In the genomic region with DNA sequence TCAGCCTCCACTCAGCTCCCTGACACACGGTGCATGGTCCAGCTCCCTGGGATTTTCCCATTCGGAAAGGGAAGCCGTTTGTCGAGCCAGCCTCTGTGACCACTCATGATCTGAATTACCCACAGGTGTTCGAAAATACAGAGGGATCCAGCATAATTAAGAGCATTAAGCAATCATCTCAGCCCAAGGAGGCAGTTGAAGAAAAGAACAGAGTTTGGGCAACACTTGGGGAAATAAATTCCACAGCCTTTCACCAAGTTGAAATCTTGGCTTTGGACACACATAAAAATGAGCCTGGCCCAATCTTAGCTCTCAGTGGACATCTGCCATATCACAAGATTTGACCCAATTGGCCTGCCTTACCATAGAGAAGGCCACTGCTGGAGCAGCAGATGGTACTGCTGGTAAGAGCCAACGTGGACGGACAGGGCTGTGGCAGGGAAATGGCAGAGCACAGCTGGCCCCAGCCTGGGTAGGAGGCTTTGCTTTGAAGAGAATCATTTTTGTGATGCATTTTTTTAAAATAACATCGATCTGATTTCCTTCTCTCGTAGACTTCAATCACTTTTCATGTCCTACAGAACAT, we compare ENCODE assay signal across 24 cellular contexts. TPM values are rescaled to one million over a fixed set of nuclear protein-coding genes. Genes with fewer than 3 reads are reported as not detected.
A peak's percentile ranks its signal among the peaks of the same experiment; 100 is the strongest.
DNase-seq lines count a peak whose midpoint lies in the region; ATAC-seq and TF ChIP-seq lines count a peak whose summit lies in the region.
"Had no signal": no experiment of that assay in that cellular context is flagged by ENCODE, and none has a peak within 500 bp of the region (broad histone marks: within the 10 kb centered on the region; RNA-seq: fewer than 3 reads in every experiment).

No MANE protein-coding gene starts in this region.

- H3K27me3 Mint-ChIP-seq in MCF 10A (ENCODE audit: insufficient read depth, unreplicated experiment) (no peaks in the 10 kb centered on the region), progenitor cell of endocrine pancreas (no peaks in the 10 kb centered on the region)
- no peaks in the 10 kb centered on the region for H3K27me3 Mint-ChIP-seq in CD4-positive, alpha-beta T cell

- no peak for ATAC-seq in CD4-positive, alpha-beta T cell (ENCODE audit: poor library complexity)
- ATAC-seq: CD8-positive, alpha-beta T cell; Panc1 had no signal

- H3K27ac ChIP-seq in breast epithelium, result peak overlapping the region; percentile 4 to 44
- no peak overlapping the region for H3K27ac ChIP-seq in CD4-positive, alpha-beta T cell (ENCODE audit: low read depth, low read length)
- H3K27ac ChIP-seq: 22Rv1; BLaER1 treated with 17β-estradiol and CSF1 and Interleukin-3, amounts not matched to agents 10 nM and 100 nM had no signal

- DNase-seq in breast epithelium (ENCODE audit: low spot score in 2 of 2) (no peak), MCF 10A (ENCODE audit: unreplicated experiment) (no peak), G401 (ENCODE audit: low spot score) (peak; percentile 82), cerebellum (ENCODE audit: low spot score) (peak; percentile 51), progenitor cell of endocrine pancreas (ENCODE audit: low spot score, unreplicated experiment) (no peak), GM20000 (ENCODE audit: low spot score) (no peak), HCEC 1CT (no peak)
- no peak for DNase-seq in CD4-positive, alpha-beta T cell
- DNase-seq: ACHN; Calu3; CD8-positive, alpha-beta T cell; DMS53; EL; MM.1S; NCI-H1092 treated with DMSO at 0.1 percent for 48 hours; NCI-H1436 treated with DMSO at 0.1 percent for 48 hours; NCI-H1930; NCI-H2227 treated with DMSO at 0.1 percent for 48 hours; NCI-H510A; NCI-H774; NK-92 treated with Interleukin-12 subunit alpha and Interleukin-12 subunit beta, amount 100 ng/mL, for 24 hours had no signal

- H3K4me3 ChIP-seq in breast epithelium, result no peak overlapping the region
- H3K4me3 ChIP-seq: BLaER1 treated with 17β-estradiol and CSF1 and Interleukin-3, amounts not matched to agents 10 nM and 100 nM had no signal

- no peaks in the 10 kb centered on the region for H3K36me3 ChIP-seq in breast epithelium

- no peaks in the 10 kb centered on the region for H3K4me1 ChIP-seq in breast epithelium

- no peak overlapping the region for H3K4me3 Mint-ChIP-seq in MCF 10A (ENCODE audit: unreplicated experiment)
- no peak overlapping the region for H3K4me3 Mint-ChIP-seq in progenitor cell of endocrine pancreas (ENCODE audit: low read depth)
- no peak overlapping the region for H3K4me3 Mint-ChIP-seq in CD4-positive, alpha-beta T cell
- H3K4me3 Mint-ChIP-seq: CD8-positive, alpha-beta T cell had no signal

- TF ChIP-seq POLR2A in breast epithelium (IDR thresholded peaks at IDR 0.05), result no peak

- H3K27ac Mint-ChIP-seq in MCF 10A (ENCODE audit: low read depth, unreplicated experiment) (no peak overlapping the region), progenitor cell of endocrine pancreas (peak overlapping the region; percentile 80)
- H3K27ac Mint-ChIP-seq in CD4-positive, alpha-beta T cell, result no peak overlapping the region
- H3K27ac Mint-ChIP-seq: CD8-positive, alpha-beta T cell had no signal

- POLR2A ChIA-PET in MCF 10A (lab: Yijun Ruan, JAX), result no interaction called here
- POLR2A ChIA-PET in CD4-positive, alpha-beta T cell (lab: Charles Lee), result no interaction called here

- BruUV-seq in MCF 10A (replicated peaks; lab: Mats Ljungman, UMichigan), result no TSS peak

- TF ChIP-seq CTCF in breast epithelium (IDR thresholded peaks at IDR 0.05) (no peak), MCF 10A (IDR thresholded peaks at IDR 0.05; ENCODE audit: unreplicated experiment) (no peak), progenitor cell of endocrine pancreas (IDR thresholded peaks at IDR 0.05; ENCODE audit: unreplicated experiment) (no peak), GM20000 (IDR thresholded peaks at IDR 0.05; ENCODE audit: extremely low read depth, missing control alignments) (no peak)
- no peak for TF ChIP-seq CTCF in CD4-positive, alpha-beta T cell (IDR thresholded peaks at IDR 0.05)

- CTCF ChIA-PET in MCF 10A (lab: Yijun Ruan, JAX), result interaction anchor here (0.6 kb wide), 1 partner anchor 248 kb away, joined by 3 read pairs; no protein-coding TSS in a partner anchor
- CTCF ChIA-PET in CD4-positive, alpha-beta T cell (lab: Charles Lee), result no interaction called here

- H3K9me3 ChIP-seq in breast epithelium, result no peaks in the 10 kb centered on the region
- H3K9me3 ChIP-seq in CD4-positive, alpha-beta T cell (ENCODE audit: control insufficient read depth, low read length), result no peaks in the 10 kb centered on the region

- H3K9me3 Mint-ChIP-seq in MCF 10A (ENCODE audit: unreplicated experiment) (no peaks in the 10 kb centered on the region), progenitor cell of endocrine pancreas (ENCODE audit: low read depth) (no peaks in the 10 kb centered on the region)
- no peaks in the 10 kb centered on the region for H3K9me3 Mint-ChIP-seq in CD4-positive, alpha-beta T cell
- H3K9me3 Mint-ChIP-seq: CD8-positive, alpha-beta T cell had no signal

- H3K27me3 ChIP-seq in breast epithelium, result no peaks in the 10 kb centered on the region
- no peaks in the 10 kb centered on the region for H3K27me3 ChIP-seq in CD4-positive, alpha-beta T cell (ENCODE audit: control insufficient read depth, insufficient read depth, low read length)

- in situ Hi-C loops in G401 (cut with HindIII; ENCODE audit: low sequenced_read_pairs), result no loop called here

- H3K4me1 Mint-ChIP-seq in MCF 10A (ENCODE audit: insufficient read depth, unreplicated experiment), result peaks cover 5% of the 10 kb centered on the region
- peaks cover 38% of the 10 kb centered on the region for H3K4me1 Mint-ChIP-seq in progenitor cell of endocrine pancreas (ENCODE audit: low read depth)
- H3K4me1 Mint-ChIP-seq in CD4-positive, alpha-beta T cell (ENCODE audit: low read depth), result peaks cover 9% of the 10 kb centered on the region

- intact Hi-C loops in breast epithelium (cut with DNase I; ENCODE audit: low total_unique reads) (no loop called here), MCF 10A (cut with micrococcal nuclease) (no loop called here)
- intact Hi-C loops in CD4-positive, alpha-beta T cell (cut with DNase I, micrococcal nuclease), result no loop called here

- H3K36me3 Mint-ChIP-seq in MCF 10A (ENCODE audit: insufficient read depth, unreplicated experiment) (peaks cover 7% of the 10 kb centered on the region), progenitor cell of endocrine pancreas (ENCODE audit: insufficient read depth) (peaks cover 21% of the 10 kb centered on the region)
- H3K36me3 Mint-ChIP-seq in CD4-positive, alpha-beta T cell (ENCODE audit: low read depth), result peaks cover 12% of the 10 kb centered on the region

RNA-seq across cellular contexts. Expression of gene FOXP1, which starts 13.0 kb away (rescaled TPM):
- 100 to 1,000 TPM in 2 of 3 donors, 10 to 100 TPM in 1; 61.9 to 267 (median 146) TPM for total RNA-seq in breast epithelium
- total RNA-seq in MCF 10A (2022), result 49.0 and 51.1 TPM in 2 replicates
- total RNA-seq in G401 (2014; rRNA removed; shearing (Covaris generic)), result 1.1 and 9.7 TPM in 2 replicates
- total RNA-seq in cerebellum, result 94.3 TPM
- total RNA-seq in progenitor cell of endocrine pancreas, result 242 and 252 TPM in 2 replicates
- 100 to 1,000 TPM; 493 to 508 TPM for total RNA-seq in CD4-positive, alpha-beta T cell

Comparison
In these comparisons a context has a peak if more than half of its experiments do, and no peak if none do; other contexts are left out.
1. DNase-seq: peak in G401 (single experiment) and cerebellum (single experiment); none in breast epithelium (0 of 2), MCF 10A (single experiment), progenitor cell of endocrine pancreas (single experiment), GM20000 (single experiment), HCEC 1CT (single experiment) and CD4-positive, alpha-beta T cell (0 of 10).